Comparison of ENCODE assay signal across 12 cellular contexts in genomic region chr3:187919990-187920389, GRCh38.
DNase-seq lines count a peak whose midpoint lies in the region; ATAC-seq lines count a peak whose summit lies in the region.
"Had no signal": no experiment of that assay in that cellular context is flagged by ENCODE, and none has a peak within 500 bp of the region (broad histone marks: within the 10 kb centered on the region; RNA-seq: fewer than 3 reads in every experiment).

No MANE protein-coding gene starts in this region.

- peaks cover 58% of the 10 kb centered on the region for H3K4me1 Mint-ChIP-seq in T-helper 1 cell treated with Interleukin-12 subunit alpha and Interleukin-12 subunit beta and Interleukin-4 antibody, amounts not matched to agents 30 μg/mL and 1 μg/mL, for 36 hours (ENCODE audit: low read depth)
- H3K4me1 Mint-ChIP-seq in activated naive CD8-positive, alpha-beta T cell treated with anti-CD3 and anti-CD28 coated beads for 36 hours: peaks cover 77% of the 10 kb centered on the region
- H3K4me1 Mint-ChIP-seq in natural killer cell treated with Interleukin-12 subunit alpha and Interleukin-12 subunit beta and Interleukin-15 and Interleukin-18, amount 100 ng/mL, for 72 hours (ENCODE audit: low read depth in 2 of 2): peaks cover 47 to 64% of the 10 kb centered on the region in 2 donors

- peak overlapping the region; percentile 79 for H3K4me3 Mint-ChIP-seq in T-helper 1 cell treated with Interleukin-12 subunit alpha and Interleukin-12 subunit beta and Interleukin-4 antibody, amounts not matched to agents 30 μg/mL and 1 μg/mL, for 36 hours
- peak overlapping the region; percentile 72 for H3K4me3 Mint-ChIP-seq in activated naive CD8-positive, alpha-beta T cell treated with anti-CD3 and anti-CD28 coated beads for 36 hours
- H3K4me3 Mint-ChIP-seq in natural killer cell treated with Interleukin-12 subunit alpha and Interleukin-12 subunit beta and Interleukin-15 and Interleukin-18, amount 100 ng/mL, for 72 hours: peak overlapping the region; percentile 86
- H3K4me3 Mint-ChIP-seq: type B pancreatic cell had no signal

- peak overlapping the region; percentile 92 for H3K27ac Mint-ChIP-seq in T-helper 1 cell treated with Interleukin-12 subunit alpha and Interleukin-12 subunit beta and Interleukin-4 antibody, amounts not matched to agents 30 μg/mL and 1 μg/mL, for 36 hours
- peak overlapping the region; percentile 97 for H3K27ac Mint-ChIP-seq in activated naive CD8-positive, alpha-beta T cell treated with anti-CD3 and anti-CD28 coated beads for 36 hours
- H3K27ac Mint-ChIP-seq in natural killer cell treated with Interleukin-12 subunit alpha and Interleukin-12 subunit beta and Interleukin-15 and Interleukin-18, amount 100 ng/mL, for 72 hours: peak overlapping the region; percentile 92 to 99
- H3K27ac Mint-ChIP-seq: type B pancreatic cell had no signal

- H3K9me3 Mint-ChIP-seq in T-helper 1 cell treated with Interleukin-12 subunit alpha and Interleukin-12 subunit beta and Interleukin-4 antibody, amounts not matched to agents 30 μg/mL and 1 μg/mL, for 36 hours: peaks cover 18% of the 10 kb centered on the region
- H3K9me3 Mint-ChIP-seq in activated naive CD8-positive, alpha-beta T cell treated with anti-CD3 and anti-CD28 coated beads for 36 hours: peaks cover 18% of the 10 kb centered on the region
- H3K9me3 Mint-ChIP-seq in natural killer cell treated with Interleukin-12 subunit alpha and Interleukin-12 subunit beta and Interleukin-15 and Interleukin-18, amount 100 ng/mL, for 72 hours: peaks cover 10% of the 10 kb centered on the region

- DNase-seq in T-helper 1 cell (no peak), epidermal melanocyte (ENCODE audit: insufficient read length, low spot score) (no peak)
- no peak for DNase-seq in activated naive CD8-positive, alpha-beta T cell treated with anti-CD3 and anti-CD28 coated beads for 36 hours
- DNase-seq in natural killer cell treated with Interleukin-12 subunit alpha and Interleukin-12 subunit beta and Interleukin-15 and Interleukin-18, amount 100 ng/mL, for 72 hours (ENCODE audit: low spot score): no peak
- DNase-seq: left ventricle myocardium inferior, MM.1S, small intestine had no signal

- peaks cover 7% of the 10 kb centered on the region for H3K27me3 Mint-ChIP-seq in T-helper 1 cell treated with Interleukin-12 subunit alpha and Interleukin-12 subunit beta and Interleukin-4 antibody, amounts not matched to agents 30 μg/mL and 1 μg/mL, for 36 hours (ENCODE audit: low read depth)
- no peaks in the 10 kb centered on the region for H3K27me3 Mint-ChIP-seq in activated naive CD8-positive, alpha-beta T cell treated with anti-CD3 and anti-CD28 coated beads for 36 hours
- no peaks in the 10 kb centered on the region for H3K27me3 Mint-ChIP-seq in natural killer cell treated with Interleukin-12 subunit alpha and Interleukin-12 subunit beta and Interleukin-15 and Interleukin-18, amount 100 ng/mL, for 72 hours
- H3K27me3 Mint-ChIP-seq: type B pancreatic cell had no signal

- H3K36me3 Mint-ChIP-seq in T-helper 1 cell treated with Interleukin-12 subunit alpha and Interleukin-12 subunit beta and Interleukin-4 antibody, amounts not matched to agents 30 μg/mL and 1 μg/mL, for 36 hours (ENCODE audit: low read depth): peaks cover 11% of the 10 kb centered on the region
- peaks cover 14% of the 10 kb centered on the region for H3K36me3 Mint-ChIP-seq in activated naive CD8-positive, alpha-beta T cell treated with anti-CD3 and anti-CD28 coated beads for 36 hours
- peaks cover 15% of the 10 kb centered on the region for H3K36me3 Mint-ChIP-seq in natural killer cell treated with Interleukin-12 subunit alpha and Interleukin-12 subunit beta and Interleukin-15 and Interleukin-18, amount 100 ng/mL, for 72 hours
- H3K36me3 Mint-ChIP-seq: type B pancreatic cell had no signal

- ATAC-seq in HG03520 (IDR thresholded peaks at IDR 0.05; ENCODE audit: unreplicated experiment) (peak; percentile 4), HG02571 (IDR thresholded peaks at IDR 0.05; ENCODE audit: unreplicated experiment) (no peak), GM21528 (IDR thresholded peaks at IDR 0.05; ENCODE audit: low FRiP score, unreplicated experiment) (no peak)
- ATAC-seq in natural killer cell treated with Interleukin-12 subunit alpha and Interleukin-12 subunit beta and Interleukin-15 and Interleukin-18, amount 100 ng/mL, for 72 hours: peak; percentile 25 to 59

Comparison
In these comparisons a context has a peak if more than half of its experiments do, and no peak if none do; other contexts are left out.
1. ATAC-seq: peak in HG03520 (single experiment) and natural killer cell treated with Interleukin-12 subunit alpha and Interleukin-12 subunit beta and Interleukin-15 and Interleukin-18, amount 100 ng/mL, for 72 hours (2 of 2); none in HG02571 (single experiment) and GM21528 (single experiment).
2. Peak in every context shown above with its lines, with median percentiles within 50 percentile points of each other: H3K27ac Mint-ChIP-seq and H3K4me3 Mint-ChIP-seq.